17 cellular contexts compared by ENCODE assay signal in genomic region chr13:97809576-97809975, GRCh38.
A peak's percentile ranks its signal among the peaks of the same experiment; 100 is the strongest.
DNase-seq lines count a peak whose midpoint lies in the region; ATAC-seq, FAIRE-seq and TF ChIP-seq lines count a peak whose summit lies in the region.
"Had no signal": no experiment of that assay in that cellular context is flagged by ENCODE, and none has a peak within 500 bp of the region (broad histone marks: within the 10 kb centered on the region; RNA-seq: fewer than 3 reads in every experiment).

No MANE protein-coding gene starts in this region.

- no peak for FAIRE-seq in urothelium cell line (lab: Jason Lieb, UNC)
- FAIRE-seq: GM12892 had no signal

- H3K4me3 ChIP-seq in astrocyte of the spinal cord (ENCODE audit: low read depth, low read length), result no peak overlapping the region
- H3K4me3 ChIP-seq in fibroblast of pulmonary artery (replicated peaks; ENCODE audit: low read depth, low read length), result no peak overlapping the region
- H3K4me3 ChIP-seq: GM23338, SJSA1 had no signal

- DNase-seq in M059J (ENCODE audit: low read depth) (peak; percentile 4), astrocyte of the spinal cord (ENCODE audit: low read depth, low spot score) (peak; percentile 8), fibroblast of pulmonary artery (ENCODE audit: low read depth) (peak; percentile 29), urothelium cell line (ENCODE audit: low spot score) (peak; percentile 12), activated gamma-delta T cell (lab: John Stamatoyannopoulos, UW) (no peak)
- no peak for DNase-seq in central memory CD4-positive, alpha-beta T cell
- DNase-seq: BE2C; CD4-positive, alpha-beta memory T cell; DND-41; GDM1; MV-4-11; NCI-H2029 treated with DMSO at 0.1 percent for 48 hours; NK-92 treated with Interleukin-12 subunit alpha and Interleukin-12 subunit beta, amount 100 ng/mL, for 24 hours had no signal

- no peak for ATAC-seq in GM18519 (IDR thresholded peaks at IDR 0.05; ENCODE audit: low FRiP score, unreplicated experiment)
- ATAC-seq: GM23338 had no signal

- no peak for TF ChIP-seq CTCF in astrocyte of the spinal cord (IDR thresholded peaks at IDR 0.05; ENCODE audit: low read depth, low read length)
- TF ChIP-seq CTCF in fibroblast of pulmonary artery (IDR thresholded peaks at IDR 0.05; ENCODE audit: low read length, missing control alignments), result no peak

- in situ Hi-C loops in astrocyte of the spinal cord (cut with HindIII; ENCODE audit: low sequenced_read_pairs), result no loop called here

Comparison
In these comparisons a context has a peak if more than half of its experiments do, and no peak if none do; other contexts are left out.
1. DNase-seq: peak in M059J (single experiment), astrocyte of the spinal cord (single experiment), fibroblast of pulmonary artery (single experiment) and urothelium cell line (single experiment); none in central memory CD4-positive, alpha-beta T cell (single experiment) and activated gamma-delta T cell (single experiment).